9 cellular contexts compared by ENCODE assay signal in the genomic region with DNA sequence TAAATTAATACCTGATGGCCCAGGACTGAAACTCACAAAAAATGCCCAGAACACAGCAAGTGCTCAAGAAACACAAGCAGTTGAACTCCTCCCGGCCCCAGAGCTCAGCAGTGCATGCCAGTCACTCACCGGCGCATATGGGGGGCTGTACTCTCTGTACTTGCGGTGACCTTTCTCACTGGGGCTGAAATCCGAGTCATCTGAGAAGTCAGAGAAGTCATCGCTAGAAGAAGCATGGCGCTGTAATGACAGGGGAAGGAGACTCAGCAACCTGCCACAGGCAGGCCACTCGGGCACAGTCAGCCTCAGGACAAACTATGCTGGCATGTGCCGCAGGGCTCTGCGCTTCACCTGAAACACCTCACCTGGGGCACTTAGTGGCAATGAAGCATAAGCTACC. TPM values are rescaled to one million over a fixed set of nuclear protein-coding genes. Genes with fewer than 3 reads are reported as not detected.
DNase-seq lines count a peak whose midpoint lies in the region; ATAC-seq and TF ChIP-seq lines count a peak whose summit lies in the region.
"Had no signal": no experiment of that assay in that cellular context is flagged by ENCODE, and none has a peak within 500 bp of the region (broad histone marks: within the 10 kb centered on the region; RNA-seq: fewer than 3 reads in every experiment).

No MANE protein-coding gene starts in this region.

- DNase-seq in stimulated activated CD8-positive, alpha-beta memory T cell treated with anti-CD3 and anti-CD28 coated beads, Interleukin-4, amount 100 ng/mL, for 48 hours, result peak; percentile 75
- DNase-seq in posterior vena cava (ENCODE audit: low spot score) (no peak), MM.1S (no peak)
- DNase-seq: left colon had no signal

- H3K27ac ChIP-seq in MM.1S (ENCODE audit: low read length), result no peak overlapping the region

- H3K9me2 ChIP-seq in MM.1S (replicated peaks; ENCODE audit: insufficient read depth, low read length), result no peaks in the 10 kb centered on the region

- no peak overlapping the region for H3K4me3 ChIP-seq in MM.1S (ENCODE audit: low read length)
- H3K4me3 ChIP-seq: HAP-1 had no signal

- no peaks in the 10 kb centered on the region for H3K27me3 ChIP-seq in MM.1S (replicated peaks; ENCODE audit: insufficient read depth, low read length)

- H3K4me1 ChIP-seq in MM.1S (ENCODE audit: low read length), result no peaks in the 10 kb centered on the region
- H3K4me1 ChIP-seq: HAP-1 had no signal

- intact Hi-C loops in posterior vena cava (cut with DNase I), result no loop called here

- no peaks in the 10 kb centered on the region for H3F3A ChIP-seq in MM.1S (ENCODE audit: insufficient read depth, low read length)

- H4K20me1 ChIP-seq in MM.1S (ENCODE audit: insufficient read depth, low read length), result no peaks in the 10 kb centered on the region

- no peaks in the 10 kb centered on the region for H3K9me3 Mint-ChIP-seq in brain

- no peak overlapping the region for H2AFZ ChIP-seq in MM.1S (ENCODE audit: low read length)

- peak overlapping the region in 3 of 5 experiments; percentile 51 to 85 (median 53) for H3K27ac Mint-ChIP-seq in brain

- H3K36me3 ChIP-seq in MM.1S (replicated peaks; ENCODE audit: insufficient read depth, low read length), result no peaks in the 10 kb centered on the region; the same call in none of the 2 replicates

- no peaks in the 10 kb centered on the region for H3K27me3 Mint-ChIP-seq in brain

- H3K9me3 ChIP-seq in MM.1S (replicated peaks; ENCODE audit: insufficient read depth, low read length), result no peaks in the 10 kb centered on the region
- H3K9me3 ChIP-seq: HAP-1 had no signal

- peaks cover 63% of the 10 kb centered on the region for H3K79me2 ChIP-seq in MM.1S (ENCODE audit: low read length)

- peaks cover 44% of the 10 kb centered on the region for H3K4me1 Mint-ChIP-seq in brain

- TF ChIP-seq CTCF in brain (conservative IDR thresholded peaks at IDR 0.05), result no peak
- no peak for TF ChIP-seq CTCF in MM.1S (IDR thresholded peaks at IDR 0.05; ENCODE audit: low read length)

- no peak overlapping the region for H3K9ac ChIP-seq in MM.1S (ENCODE audit: low read length)

- no peak overlapping the region for H3K4me3 Mint-ChIP-seq in brain

- no peak overlapping the region for H3K4me2 ChIP-seq in MM.1S (ENCODE audit: low read depth, low read length)

- H3K36me3 Mint-ChIP-seq in brain, result peaks cover 43% of the 10 kb centered on the region

- ATAC-seq in GM19035 (IDR thresholded peaks at IDR 0.05; ENCODE audit: unreplicated experiment), result peak; percentile 70
- peak; percentile 59 for ATAC-seq in HG03520 (IDR thresholded peaks at IDR 0.05; ENCODE audit: unreplicated experiment)
- no peak for ATAC-seq in HG02623 (IDR thresholded peaks at IDR 0.05; ENCODE audit: unreplicated experiment)
- ATAC-seq: left colon had no signal

RNA-seq across cellular contexts. Expression of a gene that starts 19.7 kb away (rescaled TPM):
- polyA plus RNA-seq in brain (ENCODE audit: insufficient read depth, low read depth, low replicate concordance), result 16.6 TPM
- total RNA-seq in posterior vena cava, result 10 to 100 TPM; 33.6 to 39.5 TPM

RNA-seq across cellular contexts. Expression of a gene that starts 36.8 kb away (rescaled TPM):
- 169 TPM for polyA plus RNA-seq in brain (ENCODE audit: insufficient read depth, low read depth, low replicate concordance)
- 10 to 100 TPM; 55.9 to 57.4 TPM for total RNA-seq in posterior vena cava

RNA-seq across cellular contexts. Expression of a gene that starts 45.4 kb away (rescaled TPM):
- polyA plus RNA-seq in brain (ENCODE audit: insufficient read depth, low read depth, low replicate concordance), result 53.6 TPM
- 10 to 100 TPM; 23.8 to 25.2 TPM for total RNA-seq in posterior vena cava
